1 cellular context compared by ENCODE assay signal in the genomic region with DNA sequence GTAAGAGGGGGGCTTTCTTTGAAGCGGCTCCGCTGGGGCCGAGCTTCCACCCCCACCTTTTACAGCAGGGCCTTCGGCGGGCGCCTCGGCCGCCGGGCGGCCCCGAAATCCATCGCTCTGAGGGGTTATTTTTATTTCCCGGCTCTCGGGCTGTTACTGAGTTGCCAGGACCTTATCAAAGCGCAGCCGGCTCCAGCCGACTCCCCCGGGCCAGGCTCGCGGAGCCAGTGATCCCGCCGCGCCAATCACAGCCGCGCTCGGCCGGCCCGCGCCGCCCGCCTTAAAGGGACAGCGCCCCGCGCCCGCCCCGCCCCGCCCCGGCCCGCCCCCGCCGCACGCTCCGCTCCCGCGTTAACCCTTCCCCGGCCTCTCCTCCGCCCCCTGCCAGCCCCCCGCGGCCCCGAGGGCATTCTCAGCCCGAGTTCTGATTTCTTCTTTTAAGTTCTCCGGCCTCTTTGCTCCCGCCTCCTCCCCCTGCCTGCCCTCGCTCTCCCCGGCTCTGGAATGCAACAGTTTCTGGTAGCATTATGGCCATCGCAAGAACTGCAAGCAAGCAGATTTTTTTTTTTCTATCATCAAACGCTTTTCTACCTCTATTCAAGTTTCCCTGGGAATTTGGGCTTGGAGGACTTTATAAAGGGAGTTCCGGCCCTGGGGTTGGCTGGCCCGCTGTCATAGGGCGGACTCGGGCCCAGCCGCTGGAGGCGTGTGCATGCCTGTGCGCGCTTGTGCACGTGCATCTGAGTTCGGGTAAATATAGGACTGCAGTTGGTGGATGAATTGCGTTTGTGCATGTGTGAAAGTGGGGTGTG.
TF ChIP-seq lines count a peak whose summit lies in the region.

A gene with protein sequence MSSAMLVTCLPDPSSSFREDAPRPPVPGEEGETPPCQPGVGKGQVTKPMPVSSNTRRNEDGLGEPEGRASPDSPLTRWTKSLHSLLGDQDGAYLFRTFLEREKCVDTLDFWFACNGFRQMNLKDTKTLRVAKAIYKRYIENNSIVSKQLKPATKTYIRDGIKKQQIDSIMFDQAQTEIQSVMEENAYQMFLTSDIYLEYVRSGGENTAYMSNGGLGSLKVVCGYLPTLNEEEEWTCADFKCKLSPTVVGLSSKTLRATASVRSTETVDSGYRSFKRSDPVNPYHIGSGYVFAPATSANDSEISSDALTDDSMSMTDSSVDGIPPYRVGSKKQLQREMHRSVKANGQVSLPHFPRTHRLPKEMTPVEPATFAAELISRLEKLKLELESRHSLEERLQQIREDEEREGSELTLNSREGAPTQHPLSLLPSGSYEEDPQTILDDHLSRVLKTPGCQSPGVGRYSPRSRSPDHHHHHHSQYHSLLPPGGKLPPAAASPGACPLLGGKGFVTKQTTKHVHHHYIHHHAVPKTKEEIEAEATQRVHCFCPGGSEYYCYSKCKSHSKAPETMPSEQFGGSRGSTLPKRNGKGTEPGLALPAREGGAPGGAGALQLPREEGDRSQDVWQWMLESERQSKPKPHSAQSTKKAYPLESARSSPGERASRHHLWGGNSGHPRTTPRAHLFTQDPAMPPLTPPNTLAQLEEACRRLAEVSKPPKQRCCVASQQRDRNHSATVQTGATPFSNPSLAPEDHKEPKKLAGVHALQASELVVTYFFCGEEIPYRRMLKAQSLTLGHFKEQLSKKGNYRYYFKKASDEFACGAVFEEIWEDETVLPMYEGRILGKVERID (minus strand): TSS at position 255 of the 812 bp plus-strand sequence. CDS start 3,028 bp downstream, outside the sequence.

TF ChIP-seq in HepG2, 621 proteins besides CTCF, POLR2A, EP300 and RAD21 (continued from another document and continues in another):
- TF ChIP-seq, protein P1, sequence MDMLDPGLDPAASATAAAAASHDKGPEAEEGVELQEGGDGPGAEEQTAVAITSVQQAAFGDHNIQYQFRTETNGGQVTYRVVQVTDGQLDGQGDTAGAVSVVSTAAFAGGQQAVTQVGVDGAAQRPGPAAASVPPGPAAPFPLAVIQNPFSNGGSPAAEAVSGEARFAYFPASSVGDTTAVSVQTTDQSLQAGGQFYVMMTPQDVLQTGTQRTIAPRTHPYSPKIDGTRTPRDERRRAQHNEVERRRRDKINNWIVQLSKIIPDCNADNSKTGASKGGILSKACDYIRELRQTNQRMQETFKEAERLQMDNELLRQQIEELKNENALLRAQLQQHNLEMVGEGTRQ (IDR thresholded peaks at IDR 0.05; ENCODE audit: low read depth, low read length), result no peak
- TF ChIP-seq, protein P1 (CRISPR knock-in tag; IDR thresholded peaks at IDR 0.05; ENCODE audit: borderline replicate concordance), result peak; percentile 41; the same call in 1 of the 2 replicates
- TF ChIP-seq, protein P2, sequence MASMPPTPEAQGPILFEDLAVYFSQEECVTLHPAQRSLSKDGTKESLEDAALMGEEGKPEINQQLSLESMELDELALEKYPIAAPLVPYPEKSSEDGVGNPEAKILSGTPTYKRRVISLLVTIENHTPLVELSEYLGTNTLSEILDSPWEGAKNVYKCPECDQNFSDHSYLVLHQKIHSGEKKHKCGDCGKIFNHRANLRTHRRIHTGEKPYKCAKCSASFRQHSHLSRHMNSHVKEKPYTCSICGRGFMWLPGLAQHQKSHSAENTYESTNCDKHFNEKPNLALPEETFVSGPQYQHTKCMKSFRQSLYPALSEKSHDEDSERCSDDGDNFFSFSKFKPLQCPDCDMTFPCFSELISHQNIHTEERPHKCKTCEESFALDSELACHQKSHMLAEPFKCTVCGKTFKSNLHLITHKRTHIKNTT (CRISPR knock-in tag; IDR thresholded peaks at IDR 0.05), result no peak
- TF ChIP-seq ZFYVE20 (CRISPR knock-in tag; IDR thresholded peaks at IDR 0.05; ENCODE audit: borderline replicate concordance, low read depth), result peak; percentile 49; the same call in 1 of the 2 replicates
- peak; percentile 97; the same call in 1 of the 2 replicates for TF ChIP-seq ZNF678 (CRISPR knock-in tag; IDR thresholded peaks at IDR 0.05)
- TF ChIP-seq, protein P3, sequence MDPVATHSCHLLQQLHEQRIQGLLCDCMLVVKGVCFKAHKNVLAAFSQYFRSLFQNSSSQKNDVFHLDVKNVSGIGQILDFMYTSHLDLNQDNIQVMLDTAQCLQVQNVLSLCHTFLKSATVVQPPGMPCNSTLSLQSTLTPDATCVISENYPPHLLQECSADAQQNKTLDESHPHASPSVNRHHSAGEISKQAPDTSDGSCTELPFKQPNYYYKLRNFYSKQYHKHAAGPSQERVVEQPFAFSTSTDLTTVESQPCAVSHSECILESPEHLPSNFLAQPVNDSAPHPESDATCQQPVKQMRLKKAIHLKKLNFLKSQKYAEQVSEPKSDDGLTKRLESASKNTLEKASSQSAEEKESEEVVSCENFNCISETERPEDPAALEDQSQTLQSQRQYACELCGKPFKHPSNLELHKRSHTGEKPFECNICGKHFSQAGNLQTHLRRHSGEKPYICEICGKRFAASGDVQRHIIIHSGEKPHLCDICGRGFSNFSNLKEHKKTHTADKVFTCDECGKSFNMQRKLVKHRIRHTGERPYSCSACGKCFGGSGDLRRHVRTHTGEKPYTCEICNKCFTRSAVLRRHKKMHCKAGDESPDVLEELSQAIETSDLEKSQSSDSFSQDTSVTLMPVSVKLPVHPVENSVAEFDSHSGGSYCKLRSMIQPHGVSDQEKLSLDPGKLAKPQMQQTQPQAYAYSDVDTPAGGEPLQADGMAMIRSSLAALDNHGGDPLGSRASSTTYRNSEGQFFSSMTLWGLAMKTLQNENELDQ (CRISPR knock-in tag; IDR thresholded peaks at IDR 0.05; ENCODE audit: borderline replicate concordance), result no peak
- TF ChIP-seq, protein P4, sequence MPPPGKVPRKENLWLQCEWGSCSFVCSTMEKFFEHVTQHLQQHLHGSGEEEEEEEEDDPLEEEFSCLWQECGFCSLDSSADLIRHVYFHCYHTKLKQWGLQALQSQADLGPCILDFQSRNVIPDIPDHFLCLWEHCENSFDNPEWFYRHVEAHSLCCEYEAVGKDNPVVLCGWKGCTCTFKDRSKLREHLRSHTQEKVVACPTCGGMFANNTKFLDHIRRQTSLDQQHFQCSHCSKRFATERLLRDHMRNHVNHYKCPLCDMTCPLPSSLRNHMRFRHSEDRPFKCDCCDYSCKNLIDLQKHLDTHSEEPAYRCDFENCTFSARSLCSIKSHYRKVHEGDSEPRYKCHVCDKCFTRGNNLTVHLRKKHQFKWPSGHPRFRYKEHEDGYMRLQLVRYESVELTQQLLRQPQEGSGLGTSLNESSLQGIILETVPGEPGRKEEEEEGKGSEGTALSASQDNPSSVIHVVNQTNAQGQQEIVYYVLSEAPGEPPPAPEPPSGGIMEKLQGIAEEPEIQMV (CRISPR knock-in tag; IDR thresholded peaks at IDR 0.05; ENCODE audit: low read depth), result peak; percentile 96
- TF ChIP-seq NFRKB (IDR thresholded peaks at IDR 0.05), result no peak
- TF ChIP-seq PRMT3 (CRISPR knock-in tag; IDR thresholded peaks at IDR 0.05; ENCODE audit: borderline replicate concordance, low read depth), result peak; percentile 93; the same call in 1 of the 2 replicates
- peak; percentile 53; the same call in 1 of the 2 replicates for TF ChIP-seq FOXK2 (IDR thresholded peaks at IDR 0.05)
- TF ChIP-seq ZNF44 (CRISPR knock-in tag; IDR thresholded peaks at IDR 0.05), result peak; percentile 92; the same call in 1 of the 2 replicates
- TF ChIP-seq, protein P5, sequence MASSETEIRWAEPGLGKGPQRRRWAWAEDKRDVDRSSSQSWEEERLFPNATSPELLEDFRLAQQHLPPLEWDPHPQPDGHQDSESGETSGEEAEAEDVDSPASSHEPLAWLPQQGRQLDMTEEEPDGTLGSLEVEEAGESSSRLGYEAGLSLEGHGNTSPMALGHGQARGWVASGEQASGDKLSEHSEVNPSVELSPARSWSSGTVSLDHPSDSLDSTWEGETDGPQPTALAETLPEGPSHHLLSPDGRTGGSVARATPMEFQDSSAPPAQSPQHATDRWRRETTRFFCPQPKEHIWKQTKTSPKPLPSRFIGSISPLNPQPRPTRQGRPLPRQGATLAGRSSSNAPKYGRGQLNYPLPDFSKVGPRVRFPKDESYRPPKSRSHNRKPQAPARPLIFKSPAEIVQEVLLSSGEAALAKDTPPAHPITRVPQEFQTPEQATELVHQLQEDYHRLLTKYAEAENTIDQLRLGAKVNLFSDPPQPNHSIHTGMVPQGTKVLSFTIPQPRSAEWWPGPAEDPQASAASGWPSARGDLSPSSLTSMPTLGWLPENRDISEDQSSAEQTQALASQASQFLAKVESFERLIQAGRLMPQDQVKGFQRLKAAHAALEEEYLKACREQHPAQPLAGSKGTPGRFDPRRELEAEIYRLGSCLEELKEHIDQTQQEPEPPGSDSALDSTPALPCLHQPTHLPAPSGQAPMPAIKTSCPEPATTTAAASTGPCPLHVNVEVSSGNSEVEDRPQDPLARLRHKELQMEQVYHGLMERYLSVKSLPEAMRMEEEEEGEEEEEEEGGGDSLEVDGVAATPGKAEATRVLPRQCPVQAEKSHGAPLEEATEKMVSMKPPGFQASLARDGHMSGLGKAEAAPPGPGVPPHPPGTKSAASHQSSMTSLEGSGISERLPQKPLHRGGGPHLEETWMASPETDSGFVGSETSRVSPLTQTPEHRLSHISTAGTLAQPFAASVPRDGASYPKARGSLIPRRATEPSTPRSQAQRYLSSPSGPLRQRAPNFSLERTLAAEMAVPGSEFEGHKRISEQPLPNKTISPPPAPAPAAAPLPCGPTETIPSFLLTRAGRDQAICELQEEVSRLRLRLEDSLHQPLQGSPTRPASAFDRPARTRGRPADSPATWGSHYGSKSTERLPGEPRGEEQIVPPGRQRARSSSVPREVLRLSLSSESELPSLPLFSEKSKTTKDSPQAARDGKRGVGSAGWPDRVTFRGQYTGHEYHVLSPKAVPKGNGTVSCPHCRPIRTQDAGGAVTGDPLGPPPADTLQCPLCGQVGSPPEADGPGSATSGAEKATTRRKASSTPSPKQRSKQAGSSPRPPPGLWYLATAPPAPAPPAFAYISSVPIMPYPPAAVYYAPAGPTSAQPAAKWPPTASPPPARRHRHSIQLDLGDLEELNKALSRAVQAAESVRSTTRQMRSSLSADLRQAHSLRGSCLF (CRISPR knock-in tag; IDR thresholded peaks at IDR 0.05; ENCODE audit: borderline replicate concordance), result peak; percentile 89; the same call in 1 of the 2 replicates
- TF ChIP-seq ZNF121 (CRISPR knock-in tag; IDR thresholded peaks at IDR 0.05), result peak; percentile 79
- peak; percentile 77; the same call in 1 of the 2 replicates for TF ChIP-seq ZNF615 (CRISPR knock-in tag; IDR thresholded peaks at IDR 0.05; ENCODE audit: borderline replicate concordance)
- TF ChIP-seq POLR2AphosphoS5 (IDR thresholded peaks at IDR 0.05; ENCODE audit: low read depth, low read length), result no peak
- TF ChIP-seq ZFAT (CRISPR knock-in tag; conservative IDR thresholded peaks at IDR 0.05), result peak; percentile 89
- TF ChIP-seq ZNF776 (CRISPR knock-in tag; IDR thresholded peaks at IDR 0.05), result peak; percentile 44; the same call in 1 of the 2 replicates
- peak; percentile 98; the same call in 1 of the 2 replicates for TF ChIP-seq ZNF225 (CRISPR knock-in tag; IDR thresholded peaks at IDR 0.05)
- TF ChIP-seq MIXL1 (CRISPR knock-in tag; IDR thresholded peaks at IDR 0.05), result 0 out of 2 replicates have a peak, but pooled peaks have one; percentile 20
- peak; percentile 27; the same call in 1 of the 2 replicates for TF ChIP-seq HDAC2 (CRISPR knock-in tag; IDR thresholded peaks at IDR 0.05)
- TF ChIP-seq GATA4 (IDR thresholded peaks at IDR 0.05; ENCODE audit: borderline replicate concordance, low read depth), result no peak
- TF ChIP-seq ARNT2 (CRISPR knock-in tag; IDR thresholded peaks at IDR 0.05; ENCODE audit: low read depth), result no peak; the same call in 1 of the 2 replicates
- TF ChIP-seq, protein P6, sequence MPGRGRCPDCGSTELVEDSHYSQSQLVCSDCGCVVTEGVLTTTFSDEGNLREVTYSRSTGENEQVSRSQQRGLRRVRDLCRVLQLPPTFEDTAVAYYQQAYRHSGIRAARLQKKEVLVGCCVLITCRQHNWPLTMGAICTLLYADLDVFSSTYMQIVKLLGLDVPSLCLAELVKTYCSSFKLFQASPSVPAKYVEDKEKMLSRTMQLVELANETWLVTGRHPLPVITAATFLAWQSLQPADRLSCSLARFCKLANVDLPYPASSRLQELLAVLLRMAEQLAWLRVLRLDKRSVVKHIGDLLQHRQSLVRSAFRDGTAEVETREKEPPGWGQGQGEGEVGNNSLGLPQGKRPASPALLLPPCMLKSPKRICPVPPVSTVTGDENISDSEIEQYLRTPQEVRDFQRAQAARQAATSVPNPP (CRISPR knock-in tag; IDR thresholded peaks at IDR 0.05), result peak; percentile 92
- TF ChIP-seq, protein P7, sequence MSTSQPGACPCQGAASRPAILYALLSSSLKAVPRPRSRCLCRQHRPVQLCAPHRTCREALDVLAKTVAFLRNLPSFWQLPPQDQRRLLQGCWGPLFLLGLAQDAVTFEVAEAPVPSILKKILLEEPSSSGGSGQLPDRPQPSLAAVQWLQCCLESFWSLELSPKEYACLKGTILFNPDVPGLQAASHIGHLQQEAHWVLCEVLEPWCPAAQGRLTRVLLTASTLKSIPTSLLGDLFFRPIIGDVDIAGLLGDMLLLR (CRISPR knock-in tag; IDR thresholded peaks at IDR 0.05), result peak; percentile 95
- TF ChIP-seq HOXA9 (CRISPR knock-in tag; IDR thresholded peaks at IDR 0.05; ENCODE audit: borderline replicate concordance), result peak; percentile 85
- TF ChIP-seq ATRX (CRISPR knock-in tag; IDR thresholded peaks at IDR 0.05; ENCODE audit: borderline replicate concordance), result no peak
- 0 out of 2 replicates have a peak, but pooled peaks have one; percentile 88 for TF ChIP-seq ISX (CRISPR knock-in tag; conservative IDR thresholded peaks at IDR 0.05)
- peak; percentile 99 for TF ChIP-seq NFATC3 (CRISPR knock-in tag; IDR thresholded peaks at IDR 0.05)
- TF ChIP-seq BRCA1 (CRISPR knock-in tag; IDR thresholded peaks at IDR 0.05), result peak; percentile 92; the same call in 1 of the 2 replicates
- TF ChIP-seq, protein P8, sequence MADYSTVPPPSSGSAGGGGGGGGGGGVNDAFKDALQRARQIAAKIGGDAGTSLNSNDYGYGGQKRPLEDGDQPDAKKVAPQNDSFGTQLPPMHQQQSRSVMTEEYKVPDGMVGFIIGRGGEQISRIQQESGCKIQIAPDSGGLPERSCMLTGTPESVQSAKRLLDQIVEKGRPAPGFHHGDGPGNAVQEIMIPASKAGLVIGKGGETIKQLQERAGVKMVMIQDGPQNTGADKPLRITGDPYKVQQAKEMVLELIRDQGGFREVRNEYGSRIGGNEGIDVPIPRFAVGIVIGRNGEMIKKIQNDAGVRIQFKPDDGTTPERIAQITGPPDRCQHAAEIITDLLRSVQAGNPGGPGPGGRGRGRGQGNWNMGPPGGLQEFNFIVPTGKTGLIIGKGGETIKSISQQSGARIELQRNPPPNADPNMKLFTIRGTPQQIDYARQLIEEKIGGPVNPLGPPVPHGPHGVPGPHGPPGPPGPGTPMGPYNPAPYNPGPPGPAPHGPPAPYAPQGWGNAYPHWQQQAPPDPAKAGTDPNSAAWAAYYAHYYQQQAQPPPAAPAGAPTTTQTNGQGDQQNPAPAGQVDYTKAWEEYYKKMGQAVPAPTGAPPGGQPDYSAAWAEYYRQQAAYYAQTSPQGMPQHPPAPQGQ (CRISPR knock-in tag; IDR thresholded peaks at IDR 0.05; ENCODE audit: borderline replicate concordance), result peak; percentile 85; the same call in 1 of the 2 replicates
- no peak for TF ChIP-seq NBN (conservative IDR thresholded peaks at IDR 0.05)
- 0 out of 2 replicates have a peak, but pooled peaks have one; percentile 23 for TF ChIP-seq ATF1 (CRISPR knock-in tag; IDR thresholded peaks at IDR 0.05)
